10 cellular contexts compared by ENCODE assay signal in genomic region chr4:123892997-123893745, GRCh38.
A peak's percentile ranks its signal among the peaks of the same experiment; 100 is the strongest.
DNase-seq lines count a peak whose midpoint lies in the region; ATAC-seq and TF ChIP-seq lines count a peak whose summit lies in the region.
"Had no signal": no experiment of that assay in that cellular context is flagged by ENCODE, and none has a peak within 500 bp of the region (broad histone marks: within the 10 kb centered on the region; RNA-seq: fewer than 3 reads in every experiment).

No MANE protein-coding gene starts in this region.

- peak overlapping the region; percentile 55 for H2AFZ ChIP-seq in smooth muscle cell (ENCODE audit: low read depth)

- no peaks in the 10 kb centered on the region for H3K4me1 ChIP-seq in smooth muscle cell (ENCODE audit: low read depth)

- H3K36me3 ChIP-seq in smooth muscle cell (ENCODE audit: low read depth) = no peaks in the 10 kb centered on the region

- TF ChIP-seq CTCF in LNCaP clone FGC (IDR thresholded peaks at IDR 0.05; ENCODE audit: control insufficient read depth, extremely low read depth, insufficient read depth) = no peak
- no peak for TF ChIP-seq CTCF in cardiac fibroblast (IDR thresholded peaks at IDR 0.05; ENCODE audit: low read depth, low read length)
- no peak for TF ChIP-seq CTCF in smooth muscle cell (IDR thresholded peaks at IDR 0.05; ENCODE audit: borderline replicate concordance, insufficient read depth, poor library complexity, severe bottlenecking)

- no peaks in the 10 kb centered on the region for H3K9me3 ChIP-seq in smooth muscle cell (replicated peaks; ENCODE audit: low read depth)

- no peaks in the 10 kb centered on the region for H3K27me3 ChIP-seq in smooth muscle cell (ENCODE audit: low read depth)

- H3K4me2 ChIP-seq in smooth muscle cell = peak overlapping the region; percentile 65

- H3K4me3 ChIP-seq in LNCaP clone FGC (ENCODE audit: low read depth, low read length) (no peak overlapping the region), cardiac fibroblast (replicated peaks in 1 of 2; ENCODE audit: low read depth in 2 of 2, low read length in 2 of 2) (no peak overlapping the region), smooth muscle cell (peak overlapping the region; percentile 4)
- H3K4me3 ChIP-seq: skin epidermis had no signal

- no peak overlapping the region for H3K9ac ChIP-seq in smooth muscle cell (ENCODE audit: low read depth)

- H3F3A ChIP-seq in smooth muscle cell (ENCODE audit: low read depth) = peaks cover 4% of the 10 kb centered on the region

- WGBS in smooth muscle cell (ENCODE audit: low lambda C conversion rate) = 50% methylated on average over 9 of the region's 9 CpGs

- ATAC-seq in GM21515 (IDR thresholded peaks at IDR 0.05; ENCODE audit: unreplicated experiment) = no peak
- no peak for ATAC-seq in GM19455 (IDR thresholded peaks at IDR 0.05; ENCODE audit: unreplicated experiment)
- ATAC-seq in GM19463 (IDR thresholded peaks at IDR 0.05; ENCODE audit: unreplicated experiment) = no peak

- H3K79me2 ChIP-seq in smooth muscle cell (ENCODE audit: low read depth) = no peaks in the 10 kb centered on the region

- DNase-seq in LNCaP clone FGC (ENCODE audit: low read depth) (peak; percentile 60), cardiac fibroblast (ENCODE audit: low read depth in 2 of 2) (peak; percentile 70 to 93), left kidney (ENCODE audit: low read depth, low spot score) (peak; percentile 50), smooth muscle cell (lab: John Stamatoyannopoulos, UW; ENCODE audit: unreplicated experiment) (no peak), foreskin melanocyte (no peak)
- DNase-seq: amniotic stem cell had no signal

- H3K27ac ChIP-seq in smooth muscle cell (ENCODE audit: low read depth) = peak overlapping the region; percentile 59

- no peaks in the 10 kb centered on the region for H4K20me1 ChIP-seq in smooth muscle cell (ENCODE audit: low read depth)

Comparison
In these comparisons a context has a peak if more than half of its experiments do, and no peak if none do; other contexts are left out.
1. DNase-seq: peak in LNCaP clone FGC (single experiment), cardiac fibroblast (2 of 2) and left kidney (single experiment); none in smooth muscle cell (single experiment) and foreskin melanocyte (single experiment).